11 cellular contexts compared by ENCODE assay signal in genomic region chr7:140902305-140902953, GRCh38. TPM values are rescaled to one million over a fixed set of nuclear protein-coding genes. Genes with fewer than 3 reads are reported as not detected.
DNase-seq lines count a peak whose midpoint lies in the region; ATAC-seq and FAIRE-seq lines count a peak whose summit lies in the region.
"Had no signal": no experiment of that assay in that cellular context is flagged by ENCODE, and none has a peak within 500 bp of the region (broad histone marks: within the 10 kb centered on the region; RNA-seq: fewer than 3 reads in every experiment).

No MANE protein-coding gene starts in this region.

- no peaks in the 10 kb centered on the region for H3K27me3 ChIP-seq in small intestine (ENCODE audit: control insufficient read depth in 2 of 2, insufficient read depth in 2 of 2, low read length in 2 of 2)

- no peaks in the 10 kb centered on the region for H3K36me3 ChIP-seq in small intestine (ENCODE audit: control insufficient read depth in 2 of 2, insufficient read depth in 2 of 2, low read length in 2 of 2)

- peaks cover 1% of the 10 kb centered on the region for H3K9me3 ChIP-seq in small intestine (ENCODE audit: control insufficient read depth, low read depth)

- H3K4me1 ChIP-seq in small intestine (ENCODE audit: control insufficient read depth in 2 of 2, insufficient read depth in 1 of 2, low read depth in 1 of 2, low read length in 1 of 2): peaks cover 0 to 3% of the 10 kb centered on the region in 2 donors

- H3K4me3 ChIP-seq in small intestine (ENCODE audit: low read depth in 1 of 2, low read length in 2 of 2): no peak overlapping the region

- 69 to 79% (median 75%) methylated on average over 2 of the region's 2 CpGs for WGBS in small intestine, 3 donors

- peak; percentile 77 for ATAC-seq in GM18517 (IDR thresholded peaks at IDR 0.05; ENCODE audit: unreplicated experiment)
- peak; percentile 70 for ATAC-seq in GM21381 (IDR thresholded peaks at IDR 0.05; ENCODE audit: unreplicated experiment)
- ATAC-seq in HG03159 (IDR thresholded peaks at IDR 0.05; ENCODE audit: unreplicated experiment): peak; percentile 77
- ATAC-seq: WTC11 had no signal

- H3K27ac ChIP-seq in small intestine (ENCODE audit: low read depth in 1 of 2, low read length in 1 of 2) (no peak overlapping the region), substantia nigra (ENCODE audit: low read depth, low read length, poor library complexity, severe bottlenecking) (no peak overlapping the region)

- DNase-seq in central memory CD4-positive, alpha-beta T cell: peak; percentile 44
- DNase-seq in activated gamma-delta T cell (lab: John Stamatoyannopoulos, UW) (no peak), SIG-M5 (lab: John Stamatoyannopoulos, UW) (no peak), small intestine (no peak), substantia nigra (lab: John Stamatoyannopoulos, UW) (no peak)
- DNase-seq: head of caudate nucleus, NCI-H82 had no signal

- FAIRE-seq in small intestine (lab: Jason Lieb, UNC): no peak

RNA-seq across cellular contexts. Expression of gene BRAF, which starts 22.3 kb away (rescaled TPM):
- 1 to 10 TPM; 1.6 to 4.5 (median 4.2) TPM for polyA plus RNA-seq in small intestine
